1 cellular context compared by ENCODE assay signal in the genomic region with DNA sequence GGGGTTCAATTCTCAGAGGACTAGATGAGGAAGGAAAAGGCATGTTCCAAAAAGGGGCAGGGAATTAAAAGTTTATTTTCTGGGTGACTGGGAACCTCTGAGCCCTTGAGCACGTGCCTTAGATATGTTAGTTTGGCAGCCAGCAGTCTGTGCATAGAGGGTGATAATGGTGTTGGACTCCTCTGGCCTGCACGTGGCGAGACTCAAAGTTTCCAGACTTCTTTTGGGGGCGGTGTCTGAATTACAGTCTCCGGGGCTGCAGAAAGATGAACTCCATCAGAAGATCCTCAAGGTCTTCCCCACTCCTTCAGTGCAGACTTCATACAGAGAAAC.
A peak's percentile ranks its signal among the peaks of the same experiment; 100 is the strongest.
TF ChIP-seq lines count a peak whose summit lies in the region.

No MANE protein-coding gene starts in this region.

TF ChIP-seq in HepG2, 621 proteins besides CTCF, POLR2A, EP300 and RAD21 (continued from another document and continues in another):
- TF ChIP-seq, protein P1, sequence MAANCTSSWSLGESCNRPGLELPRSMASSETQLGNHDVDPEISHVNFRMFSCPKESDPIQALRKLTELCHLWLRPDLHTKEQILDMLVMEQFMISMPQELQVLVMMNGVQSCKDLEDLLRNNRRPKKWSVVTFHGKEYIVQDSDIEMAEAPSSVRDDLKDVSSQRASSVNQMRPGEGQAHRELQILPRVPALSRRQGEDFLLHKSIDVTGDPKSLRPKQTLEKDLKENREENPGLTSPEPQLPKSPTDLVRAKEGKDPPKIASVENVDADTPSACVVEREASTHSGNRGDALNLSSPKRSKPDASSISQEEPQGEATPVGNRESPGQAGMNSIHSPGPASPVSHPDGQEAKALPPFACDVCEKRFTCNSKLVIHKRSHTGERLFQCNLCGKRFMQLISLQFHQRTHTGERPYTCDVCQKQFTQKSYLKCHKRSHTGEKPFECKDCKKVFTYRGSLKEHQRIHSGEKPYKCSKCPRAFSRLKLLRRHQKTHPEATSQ (CRISPR knock-in tag; IDR thresholded peaks at IDR 0.05; ENCODE audit: borderline replicate concordance), result no peak
- TF ChIP-seq, protein P2, sequence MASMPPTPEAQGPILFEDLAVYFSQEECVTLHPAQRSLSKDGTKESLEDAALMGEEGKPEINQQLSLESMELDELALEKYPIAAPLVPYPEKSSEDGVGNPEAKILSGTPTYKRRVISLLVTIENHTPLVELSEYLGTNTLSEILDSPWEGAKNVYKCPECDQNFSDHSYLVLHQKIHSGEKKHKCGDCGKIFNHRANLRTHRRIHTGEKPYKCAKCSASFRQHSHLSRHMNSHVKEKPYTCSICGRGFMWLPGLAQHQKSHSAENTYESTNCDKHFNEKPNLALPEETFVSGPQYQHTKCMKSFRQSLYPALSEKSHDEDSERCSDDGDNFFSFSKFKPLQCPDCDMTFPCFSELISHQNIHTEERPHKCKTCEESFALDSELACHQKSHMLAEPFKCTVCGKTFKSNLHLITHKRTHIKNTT (CRISPR knock-in tag; IDR thresholded peaks at IDR 0.05), result no peak
- TF ChIP-seq, protein P3, sequence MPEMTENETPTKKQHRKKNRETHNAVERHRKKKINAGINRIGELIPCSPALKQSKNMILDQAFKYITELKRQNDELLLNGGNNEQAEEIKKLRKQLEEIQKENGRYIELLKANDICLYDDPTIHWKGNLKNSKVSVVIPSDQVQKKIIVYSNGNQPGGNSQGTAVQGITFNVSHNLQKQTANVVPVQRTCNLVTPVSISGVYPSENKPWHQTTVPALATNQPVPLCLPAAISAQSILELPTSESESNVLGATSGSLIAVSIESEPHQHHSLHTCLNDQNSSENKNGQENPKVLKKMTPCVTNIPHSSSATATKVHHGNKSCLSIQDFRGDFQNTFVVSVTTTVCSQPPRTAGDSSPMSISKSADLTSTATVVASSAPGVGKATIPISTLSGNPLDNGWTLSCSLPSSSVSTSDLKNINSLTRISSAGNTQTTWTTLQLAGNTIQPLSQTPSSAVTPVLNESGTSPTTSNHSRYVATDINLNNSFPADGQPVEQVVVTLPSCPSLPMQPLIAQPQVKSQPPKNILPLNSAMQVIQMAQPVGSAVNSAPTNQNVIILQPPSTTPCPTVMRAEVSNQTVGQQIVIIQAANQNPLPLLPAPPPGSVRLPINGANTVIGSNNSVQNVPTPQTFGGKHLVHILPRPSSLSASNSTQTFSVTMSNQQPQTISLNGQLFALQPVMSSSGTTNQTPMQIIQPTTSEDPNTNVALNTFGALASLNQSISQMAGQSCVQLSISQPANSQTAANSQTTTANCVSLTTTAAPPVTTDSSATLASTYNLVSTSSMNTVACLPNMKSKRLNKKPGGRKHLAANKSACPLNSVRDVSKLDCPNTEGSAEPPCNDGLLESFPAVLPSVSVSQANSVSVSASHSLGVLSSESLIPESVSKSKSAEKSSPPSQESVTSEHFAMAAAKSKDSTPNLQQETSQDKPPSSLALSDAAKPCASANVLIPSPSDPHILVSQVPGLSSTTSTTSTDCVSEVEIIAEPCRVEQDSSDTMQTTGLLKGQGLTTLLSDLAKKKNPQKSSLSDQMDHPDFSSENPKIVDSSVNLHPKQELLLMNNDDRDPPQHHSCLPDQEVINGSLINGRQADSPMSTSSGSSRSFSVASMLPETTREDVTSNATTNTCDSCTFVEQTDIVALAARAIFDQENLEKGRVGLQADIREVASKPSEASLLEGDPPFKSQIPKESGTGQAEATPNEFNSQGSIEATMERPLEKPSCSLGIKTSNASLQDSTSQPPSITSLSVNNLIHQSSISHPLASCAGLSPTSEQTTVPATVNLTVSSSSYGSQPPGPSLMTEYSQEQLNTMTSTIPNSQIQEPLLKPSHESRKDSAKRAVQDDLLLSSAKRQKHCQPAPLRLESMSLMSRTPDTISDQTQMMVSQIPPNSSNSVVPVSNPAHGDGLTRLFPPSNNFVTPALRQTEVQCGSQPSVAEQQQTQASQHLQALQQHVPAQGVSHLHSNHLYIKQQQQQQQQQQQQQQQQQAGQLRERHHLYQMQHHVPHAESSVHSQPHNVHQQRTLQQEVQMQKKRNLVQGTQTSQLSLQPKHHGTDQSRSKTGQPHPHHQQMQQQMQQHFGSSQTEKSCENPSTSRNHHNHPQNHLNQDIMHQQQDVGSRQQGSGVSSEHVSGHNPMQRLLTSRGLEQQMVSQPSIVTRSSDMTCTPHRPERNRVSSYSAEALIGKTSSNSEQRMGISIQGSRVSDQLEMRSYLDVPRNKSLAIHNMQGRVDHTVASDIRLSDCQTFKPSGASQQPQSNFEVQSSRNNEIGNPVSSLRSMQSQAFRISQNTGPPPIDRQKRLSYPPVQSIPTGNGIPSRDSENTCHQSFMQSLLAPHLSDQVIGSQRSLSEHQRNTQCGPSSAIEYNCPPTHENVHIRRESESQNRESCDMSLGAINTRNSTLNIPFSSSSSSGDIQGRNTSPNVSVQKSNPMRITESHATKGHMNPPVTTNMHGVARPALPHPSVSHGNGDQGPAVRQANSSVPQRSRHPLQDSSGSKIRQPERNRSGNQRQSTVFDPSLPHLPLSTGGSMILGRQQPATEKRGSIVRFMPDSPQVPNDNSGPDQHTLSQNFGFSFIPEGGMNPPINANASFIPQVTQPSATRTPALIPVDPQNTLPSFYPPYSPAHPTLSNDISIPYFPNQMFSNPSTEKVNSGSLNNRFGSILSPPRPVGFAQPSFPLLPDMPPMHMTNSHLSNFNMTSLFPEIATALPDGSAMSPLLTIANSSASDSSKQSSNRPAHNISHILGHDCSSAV (CRISPR knock-in tag; IDR thresholded peaks at IDR 0.05; ENCODE audit: borderline replicate concordance), result no peak
- TF ChIP-seq, protein P4, sequence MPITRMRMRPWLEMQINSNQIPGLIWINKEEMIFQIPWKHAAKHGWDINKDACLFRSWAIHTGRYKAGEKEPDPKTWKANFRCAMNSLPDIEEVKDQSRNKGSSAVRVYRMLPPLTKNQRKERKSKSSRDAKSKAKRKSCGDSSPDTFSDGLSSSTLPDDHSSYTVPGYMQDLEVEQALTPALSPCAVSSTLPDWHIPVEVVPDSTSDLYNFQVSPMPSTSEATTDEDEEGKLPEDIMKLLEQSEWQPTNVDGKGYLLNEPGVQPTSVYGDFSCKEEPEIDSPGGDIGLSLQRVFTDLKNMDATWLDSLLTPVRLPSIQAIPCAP (CRISPR knock-in tag; IDR thresholded peaks at IDR 0.05; ENCODE audit: low read depth), result no peak
- TF ChIP-seq, protein P5, sequence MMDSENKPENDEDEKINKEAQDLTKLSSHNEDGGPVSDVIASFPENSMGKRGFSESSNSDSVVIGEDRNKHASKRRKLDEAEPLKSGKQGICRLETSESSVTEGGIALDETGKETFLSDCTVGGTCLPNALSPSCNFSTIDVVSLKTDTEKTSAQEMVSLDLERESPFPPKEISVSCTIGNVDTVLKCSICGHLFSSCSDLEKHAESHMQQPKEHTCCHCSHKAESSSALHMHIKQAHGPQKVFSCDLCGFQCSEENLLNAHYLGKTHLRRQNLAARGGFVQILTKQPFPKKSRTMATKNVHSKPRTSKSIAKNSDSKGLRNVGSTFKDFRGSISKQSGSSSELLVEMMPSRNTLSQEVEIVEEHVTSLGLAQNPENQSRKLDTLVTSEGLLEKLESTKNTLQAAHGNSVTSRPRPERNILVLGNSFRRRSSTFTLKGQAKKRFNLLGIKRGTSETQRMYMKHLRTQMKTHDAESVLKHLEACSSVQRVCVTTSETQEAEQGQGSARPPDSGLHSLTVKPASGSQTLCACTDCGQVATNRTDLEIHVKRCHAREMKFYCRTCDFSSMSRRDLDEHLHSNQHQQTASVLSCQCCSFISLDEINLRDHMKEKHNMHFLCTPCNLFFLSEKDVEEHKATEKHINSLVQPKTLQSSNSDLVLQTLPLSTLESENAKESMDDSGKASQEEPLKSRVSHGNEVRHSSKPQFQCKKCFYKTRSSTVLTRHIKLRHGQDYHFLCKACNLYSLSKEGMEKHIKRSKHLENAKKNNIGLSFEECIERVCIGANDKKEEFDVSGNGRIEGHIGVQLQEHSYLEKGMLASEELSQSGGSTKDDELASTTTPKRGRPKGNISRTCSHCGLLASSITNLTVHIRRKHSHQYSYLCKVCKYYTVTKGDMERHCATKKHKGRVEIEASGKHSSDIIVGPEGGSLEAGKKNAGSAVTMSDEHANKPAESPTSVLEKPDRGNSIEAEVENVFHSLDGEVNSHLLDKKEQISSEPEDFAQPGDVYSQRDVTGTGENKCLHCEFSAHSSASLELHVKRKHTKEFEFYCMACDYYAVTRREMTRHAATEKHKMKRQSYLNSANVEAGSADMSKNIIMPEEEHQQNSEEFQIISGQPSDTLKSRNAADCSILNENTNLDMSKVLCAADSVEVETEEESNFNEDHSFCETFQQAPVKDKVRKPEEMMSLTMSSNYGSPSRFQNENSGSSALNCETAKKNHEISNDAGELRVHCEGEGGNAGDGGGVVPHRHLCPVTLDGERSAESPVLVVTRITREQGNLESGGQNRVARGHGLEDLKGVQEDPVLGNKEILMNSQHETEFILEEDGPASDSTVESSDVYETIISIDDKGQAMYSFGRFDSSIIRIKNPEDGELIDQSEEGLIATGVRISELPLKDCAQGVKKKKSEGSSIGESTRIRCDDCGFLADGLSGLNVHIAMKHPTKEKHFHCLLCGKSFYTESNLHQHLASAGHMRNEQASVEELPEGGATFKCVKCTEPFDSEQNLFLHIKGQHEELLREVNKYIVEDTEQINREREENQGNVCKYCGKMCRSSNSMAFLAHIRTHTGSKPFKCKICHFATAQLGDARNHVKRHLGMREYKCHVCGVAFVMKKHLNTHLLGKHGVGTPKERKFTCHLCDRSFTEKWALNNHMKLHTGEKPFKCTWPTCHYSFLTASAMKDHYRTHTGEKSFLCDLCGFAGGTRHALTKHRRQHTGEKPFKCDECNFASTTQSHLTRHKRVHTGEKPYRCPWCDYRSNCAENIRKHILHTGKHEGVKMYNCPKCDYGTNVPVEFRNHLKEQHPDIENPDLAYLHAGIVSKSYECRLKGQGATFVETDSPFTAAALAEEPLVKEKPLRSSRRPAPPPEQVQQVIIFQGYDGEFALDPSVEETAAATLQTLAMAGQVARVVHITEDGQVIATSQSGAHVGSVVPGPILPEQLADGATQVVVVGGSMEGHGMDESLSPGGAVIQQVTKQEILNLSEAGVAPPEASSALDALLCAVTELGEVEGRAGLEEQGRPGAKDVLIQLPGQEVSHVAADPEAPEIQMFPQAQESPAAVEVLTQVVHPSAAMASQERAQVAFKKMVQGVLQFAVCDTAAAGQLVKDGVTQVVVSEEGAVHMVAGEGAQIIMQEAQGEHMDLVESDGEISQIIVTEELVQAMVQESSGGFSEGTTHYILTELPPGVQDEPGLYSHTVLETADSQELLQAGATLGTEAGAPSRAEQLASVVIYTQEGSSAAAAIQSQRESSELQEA (CRISPR knock-in tag; IDR thresholded peaks at IDR 0.05; ENCODE audit: not compliant biosample characterization), result no peak
- TF ChIP-seq KDM3A (CRISPR knock-in tag; IDR thresholded peaks at IDR 0.05; ENCODE audit: low read depth) (no peak), TBX2 (CRISPR knock-in tag; IDR thresholded peaks at IDR 0.05; ENCODE audit: borderline replicate concordance) (peak; percentile 46; the same call in 1 of the 2 replicates), PPARG (CRISPR knock-in tag; conservative IDR thresholded peaks at IDR 0.05) (no peak), ZNF235 (CRISPR knock-in tag; IDR thresholded peaks at IDR 0.05; ENCODE audit: borderline replicate concordance) (0 out of 2 replicates have a peak, but pooled peaks have one; percentile 70), ZC3H13 (CRISPR knock-in tag; IDR thresholded peaks at IDR 0.05) (0 out of 2 replicates have a peak, but pooled peaks have one; percentile 33), ZNF10 (CRISPR knock-in tag; IDR thresholded peaks at IDR 0.05; ENCODE audit: borderline replicate concordance, low read depth) (no peak), ZNF431 (CRISPR knock-in tag; IDR thresholded peaks at IDR 0.05; ENCODE audit: borderline replicate concordance, low read depth) (no peak), ZNF367 (CRISPR knock-in tag; IDR thresholded peaks at IDR 0.05; ENCODE audit: borderline replicate concordance) (no peak), CBFB (CRISPR knock-in tag; IDR thresholded peaks at IDR 0.05) (no peak)
- TF ChIP-seq, protein P6, sequence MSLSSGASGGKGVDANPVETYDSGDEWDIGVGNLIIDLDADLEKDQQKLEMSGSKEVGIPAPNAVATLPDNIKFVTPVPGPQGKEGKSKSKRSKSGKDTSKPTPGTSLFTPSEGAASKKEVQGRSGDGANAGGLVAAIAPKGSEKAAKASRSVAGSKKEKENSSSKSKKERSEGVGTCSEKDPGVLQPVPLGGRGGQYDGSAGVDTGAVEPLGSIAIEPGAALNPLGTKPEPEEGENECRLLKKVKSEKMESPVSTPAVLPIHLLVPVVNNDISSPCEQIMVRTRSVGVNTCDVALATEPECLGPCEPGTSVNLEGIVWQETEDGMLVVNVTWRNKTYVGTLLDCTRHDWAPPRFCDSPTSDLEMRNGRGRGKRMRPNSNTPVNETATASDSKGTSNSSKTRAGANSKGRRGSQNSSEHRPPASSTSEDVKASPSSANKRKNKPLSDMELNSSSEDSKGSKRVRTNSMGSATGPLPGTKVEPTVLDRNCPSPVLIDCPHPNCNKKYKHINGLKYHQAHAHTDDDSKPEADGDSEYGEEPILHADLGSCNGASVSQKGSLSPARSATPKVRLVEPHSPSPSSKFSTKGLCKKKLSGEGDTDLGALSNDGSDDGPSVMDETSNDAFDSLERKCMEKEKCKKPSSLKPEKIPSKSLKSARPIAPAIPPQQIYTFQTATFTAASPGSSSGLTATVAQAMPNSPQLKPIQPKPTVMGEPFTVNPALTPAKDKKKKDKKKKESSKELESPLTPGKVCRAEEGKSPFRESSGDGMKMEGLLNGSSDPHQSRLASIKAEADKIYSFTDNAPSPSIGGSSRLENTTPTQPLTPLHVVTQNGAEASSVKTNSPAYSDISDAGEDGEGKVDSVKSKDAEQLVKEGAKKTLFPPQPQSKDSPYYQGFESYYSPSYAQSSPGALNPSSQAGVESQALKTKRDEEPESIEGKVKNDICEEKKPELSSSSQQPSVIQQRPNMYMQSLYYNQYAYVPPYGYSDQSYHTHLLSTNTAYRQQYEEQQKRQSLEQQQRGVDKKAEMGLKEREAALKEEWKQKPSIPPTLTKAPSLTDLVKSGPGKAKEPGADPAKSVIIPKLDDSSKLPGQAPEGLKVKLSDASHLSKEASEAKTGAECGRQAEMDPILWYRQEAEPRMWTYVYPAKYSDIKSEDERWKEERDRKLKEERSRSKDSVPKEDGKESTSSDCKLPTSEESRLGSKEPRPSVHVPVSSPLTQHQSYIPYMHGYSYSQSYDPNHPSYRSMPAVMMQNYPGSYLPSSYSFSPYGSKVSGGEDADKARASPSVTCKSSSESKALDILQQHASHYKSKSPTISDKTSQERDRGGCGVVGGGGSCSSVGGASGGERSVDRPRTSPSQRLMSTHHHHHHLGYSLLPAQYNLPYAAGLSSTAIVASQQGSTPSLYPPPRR (CRISPR knock-in tag; IDR thresholded peaks at IDR 0.05; ENCODE audit: borderline replicate concordance), result 0 out of 2 replicates have a peak, but pooled peaks have one; percentile 9
